ENCODE assay signal across 17 cellular contexts in the genomic region with DNA sequence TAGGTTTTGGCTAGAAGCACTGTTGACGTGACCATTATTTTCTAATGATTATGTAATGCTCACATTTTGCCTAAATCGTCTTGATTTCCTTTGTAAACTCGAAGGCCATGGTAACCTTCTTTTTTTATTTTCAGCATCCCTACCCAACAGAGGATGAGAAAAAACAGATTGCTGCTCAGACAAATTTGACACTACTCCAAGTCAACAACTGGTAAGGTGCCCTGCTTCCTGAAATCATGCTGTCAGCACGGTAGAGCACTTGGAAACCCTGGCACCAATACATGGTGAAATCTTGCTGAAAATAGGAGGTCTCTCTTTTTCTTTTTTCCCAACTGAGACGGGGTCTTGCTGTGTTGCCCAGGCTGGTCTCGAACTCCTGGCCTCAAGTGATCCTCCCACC. TPM values are rescaled to one million over a fixed set of nuclear protein-coding genes. Genes with fewer than 3 reads are reported as not detected.
DNase-seq lines count a peak whose midpoint lies in the region; ATAC-seq and TF ChIP-seq lines count a peak whose summit lies in the region.
"Had no signal": no experiment of that assay in that cellular context is flagged by ENCODE, and none has a peak within 500 bp of the region (broad histone marks: within the 10 kb centered on the region; RNA-seq: fewer than 3 reads in every experiment).

No MANE protein-coding gene starts in this region.

- no peak for ATAC-seq in HG02973 (IDR thresholded peaks at IDR 0.05; ENCODE audit: unreplicated experiment)
- ATAC-seq in GM19397 (IDR thresholded peaks at IDR 0.05; ENCODE audit: unreplicated experiment), result no peak
- ATAC-seq: CD8-positive, alpha-beta T cell had no signal

- no peaks in the 10 kb centered on the region for H4K20me1 ChIP-seq in PC-9 (ENCODE audit: insufficient read depth)

- intact Hi-C loops in PC-9 (cut with micrococcal nuclease; ENCODE audit: unreplicated experiment), result no loop called here

- peak overlapping the region in 1 of 2 donors; percentile 5 for H3K9ac ChIP-seq in stomach smooth muscle (ENCODE audit: low read length in 2 of 2)
- H3K9ac ChIP-seq: BLaER1 treated with 17β-estradiol and CSF1 and Interleukin-3, amounts not matched to agents 10 nM and 100 nM had no signal

- BruUV-seq in PC-9 (replicated peaks; lab: Mats Ljungman, UMichigan), result no TSS peak

- H3F3A ChIP-seq in PC-9 (ENCODE audit: insufficient read depth, low read depth), result peaks cover 21% of the 10 kb centered on the region; the same call in 1 of the 2 replicates

- DNase-seq in PC-9, result no peak
- DNase-seq in cerebellum (ENCODE audit: low spot score), result peak; percentile 61
- no peak for DNase-seq in type B pancreatic cell (ENCODE audit: extremely low spot score, unreplicated experiment)
- DNase-seq: Calu3; CD8-positive, alpha-beta T cell; EL; NCI-H1105; NCI-H2081 treated with DMSO at 0.1 percent for 48 hours; NCI-H510A; NCI-H774; SIG-M5 had no signal

- H3K4me3 Mint-ChIP-seq in type B pancreatic cell, result no peak overlapping the region
- H3K4me3 Mint-ChIP-seq: CD8-positive, alpha-beta T cell had no signal

- H3K27ac ChIP-seq in HEK293 (ENCODE audit: extremely low read depth, low read depth, low read length) (no peak overlapping the region), PC-9 (peak overlapping the region; percentile 73), stomach smooth muscle (ENCODE audit: low read length) (peak overlapping the region; percentile 55)
- H3K27ac ChIP-seq: BLaER1 treated with 17β-estradiol and CSF1 and Interleukin-3, amounts not matched to agents 10 nM and 100 nM; HL-60 had no signal

- peak overlapping the region; percentile 48 for H3K4me2 ChIP-seq in PC-9

- no peaks in the 10 kb centered on the region for H3K9me3 Mint-ChIP-seq in type B pancreatic cell
- H3K9me3 Mint-ChIP-seq: CD8-positive, alpha-beta T cell had no signal

- no peak for TF ChIP-seq CTCF in HEK293 (tag by site-specific recombination; IDR thresholded peaks at IDR 0.05)
- no peak for TF ChIP-seq CTCF in PC-9 (conservative IDR thresholded peaks at IDR 0.05)
- no peak for TF ChIP-seq CTCF in type B pancreatic cell (conservative IDR thresholded peaks at IDR 0.05)

- peaks cover 3% of the 10 kb centered on the region for H3K4me1 Mint-ChIP-seq in type B pancreatic cell (ENCODE audit: unreplicated experiment)

- H3K27me3 Mint-ChIP-seq in type B pancreatic cell, result no peaks in the 10 kb centered on the region

- POLR2A ChIA-PET in HEK293 (lab: Yijun Ruan, JAX), result no interaction called here
- POLR2A ChIA-PET in PC-9 (lab: Charles Lee; ENCODE audit: unreplicated experiment), result no interaction called here

- no peaks in the 10 kb centered on the region for H3K79me2 ChIP-seq in PC-9 (ENCODE audit: low read depth)

- no peaks in the 10 kb centered on the region for H3K4me1 ChIP-seq in HEK293 (ENCODE audit: control insufficient read depth, insufficient read depth, low read length)
- peaks cover 16% of the 10 kb centered on the region for H3K4me1 ChIP-seq in PC-9 (replicated peaks; ENCODE audit: insufficient read depth)
- peaks cover 2% of the 10 kb centered on the region for H3K4me1 ChIP-seq in stomach smooth muscle (ENCODE audit: control insufficient read depth, insufficient read depth, low read length)

- CTCF ChIA-PET in HEK293 (lab: Yijun Ruan, JAX) (no interaction called here), PC-9 (lab: Charles Lee) (no interaction called here)

- H3K4me3 ChIP-seq in HEK293 (ENCODE audit: low read depth, low read length), result no peak overlapping the region
- H3K4me3 ChIP-seq in PC-9, result no peak overlapping the region
- no peak overlapping the region for H3K4me3 ChIP-seq in stomach smooth muscle (ENCODE audit: low read length in 2 of 2)
- H3K4me3 ChIP-seq: BLaER1 treated with 17β-estradiol and CSF1 and Interleukin-3, amounts not matched to agents 10 nM and 100 nM had no signal

- H2AFZ ChIP-seq in PC-9, result no peak overlapping the region

- H3K27me3 ChIP-seq in PC-9 (ENCODE audit: insufficient read depth, low read depth) (no peaks in the 10 kb centered on the region), stomach smooth muscle (ENCODE audit: control insufficient read depth in 1 of 2, insufficient read depth in 2 of 2, low read length in 2 of 2) (no peaks in the 10 kb centered on the region)

- no peak overlapping the region for H3K27ac Mint-ChIP-seq in type B pancreatic cell
- H3K27ac Mint-ChIP-seq: CD8-positive, alpha-beta T cell had no signal

- H3K36me3 ChIP-seq in HEK293 (ENCODE audit: control insufficient read depth in 2 of 2, insufficient read depth in 1 of 2, low read length in 2 of 2) (peaks cover 3 to 75% of the 10 kb centered on the region in 2 experiments; a peak in 2 of 3 replicates), PC-9 (ENCODE audit: low read depth) (no peaks in the 10 kb centered on the region), stomach smooth muscle (ENCODE audit: control insufficient read depth in 2 of 2, insufficient read depth in 2 of 2, low read length in 2 of 2) (peaks cover 22 to 47% of the 10 kb centered on the region in 2 donors)

- no peaks in the 10 kb centered on the region for H3K9me3 ChIP-seq in HEK293 (ENCODE audit: control insufficient read depth, insufficient read depth, low read depth, low read length)
- H3K9me3 ChIP-seq in PC-9 (ENCODE audit: insufficient read depth, low read depth), result no peaks in the 10 kb centered on the region
- H3K9me3 ChIP-seq in stomach smooth muscle (ENCODE audit: control insufficient read depth in 2 of 2, low read length in 2 of 2), result no peaks in the 10 kb centered on the region
- H3K9me3 ChIP-seq: BLaER1 treated with 17β-estradiol and CSF1 and Interleukin-3, amounts not matched to agents 10 nM and 100 nM had no signal

- peaks cover 23% of the 10 kb centered on the region for H3K36me3 Mint-ChIP-seq in type B pancreatic cell

- no peaks in the 10 kb centered on the region for H3K9me2 ChIP-seq in PC-9 (ENCODE audit: insufficient read depth)

TF ChIP-seq in HEK293, 187 proteins besides CTCF, POLR2A, EP300 and RAD21:
- TF ChIP-seq ZNF121 (tag by site-specific recombination; IDR thresholded peaks at IDR 0.05), result 0 out of 2 replicates have a peak, but pooled peaks have one; percentile 75
- TF ChIP-seq, protein P1, sequence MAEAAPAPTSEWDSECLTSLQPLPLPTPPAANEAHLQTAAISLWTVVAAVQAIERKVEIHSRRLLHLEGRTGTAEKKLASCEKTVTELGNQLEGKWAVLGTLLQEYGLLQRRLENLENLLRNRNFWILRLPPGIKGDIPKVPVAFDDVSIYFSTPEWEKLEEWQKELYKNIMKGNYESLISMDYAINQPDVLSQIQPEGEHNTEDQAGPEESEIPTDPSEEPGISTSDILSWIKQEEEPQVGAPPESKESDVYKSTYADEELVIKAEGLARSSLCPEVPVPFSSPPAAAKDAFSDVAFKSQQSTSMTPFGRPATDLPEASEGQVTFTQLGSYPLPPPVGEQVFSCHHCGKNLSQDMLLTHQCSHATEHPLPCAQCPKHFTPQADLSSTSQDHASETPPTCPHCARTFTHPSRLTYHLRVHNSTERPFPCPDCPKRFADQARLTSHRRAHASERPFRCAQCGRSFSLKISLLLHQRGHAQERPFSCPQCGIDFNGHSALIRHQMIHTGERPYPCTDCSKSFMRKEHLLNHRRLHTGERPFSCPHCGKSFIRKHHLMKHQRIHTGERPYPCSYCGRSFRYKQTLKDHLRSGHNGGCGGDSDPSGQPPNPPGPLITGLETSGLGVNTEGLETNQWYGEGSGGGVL (tag by site-specific recombination; IDR thresholded peaks at IDR 0.05), result no peak
- TF ChIP-seq ZNF544 (tag by site-specific recombination; IDR thresholded peaks at IDR 0.05), result no peak
- TF ChIP-seq ZNF214 (tag by site-specific recombination; IDR thresholded peaks at IDR 0.05; ENCODE audit: borderline replicate concordance), result no peak

RNA-seq across cellular contexts. Expression of a gene that starts 50.4 kb away (rescaled TPM):
- total RNA-seq in PC-9 (2021) (8.9 and 17.1 TPM in 2 replicates), cerebellum (21.1 TPM), type B pancreatic cell (ENCODE audit: low replicate concordance) (14.6 and 25.4 TPM in 2 replicates)

RNA-seq across cellular contexts. Expression of a gene that starts 50.9 kb away (rescaled TPM):
- 102 and 108 TPM in 2 replicates for total RNA-seq in PC-9 (2021)
- total RNA-seq in cerebellum, result 60.3 TPM
- total RNA-seq in type B pancreatic cell (ENCODE audit: low replicate concordance), result 44.1 and 68.6 TPM in 2 replicates
- total RNA-seq: CD8-positive, alpha-beta T cell had no signal
